8 cellular contexts compared by ENCODE assay signal in genomic region chr14:50762001-50762930, GRCh38.
DNase-seq lines count a peak whose midpoint lies in the region; ATAC-seq and TF ChIP-seq lines count a peak whose summit lies in the region.

No MANE protein-coding gene starts in this region.

- intact Hi-C loops in left colon (cut with DNase I, micrococcal nuclease) = no loop called here

- H3K4me3 ChIP-seq in GM06990 (replicated peaks; ENCODE audit: low read depth, low read length) (no peak overlapping the region), foreskin fibroblast (ENCODE audit: low read depth in 1 of 2, low read length in 2 of 2) (no peak overlapping the region)

- TF ChIP-seq CTCF in GM06990 (IDR thresholded peaks at IDR 0.05; ENCODE audit: insufficient read depth, low read length, poor library complexity, severe bottlenecking) (no peak), foreskin fibroblast (IDR thresholded peaks at IDR 0.05; ENCODE audit: low read depth, low read length) (no peak)

- peak overlapping the region; percentile 74 to 83 (median 77) for H3K27ac Mint-ChIP-seq in IgD-negative memory B cell

- no peaks in the 10 kb centered on the region for H3K27me3 Mint-ChIP-seq in IgD-negative memory B cell

- no peak overlapping the region for H3K4me3 Mint-ChIP-seq in IgD-negative memory B cell

- H3K4me1 Mint-ChIP-seq in IgD-negative memory B cell = peaks cover 0 to 4% (median 0%) of the 10 kb centered on the region in 3 donors

- H3K36me3 Mint-ChIP-seq in IgD-negative memory B cell = peaks cover 3% of the 10 kb centered on the region

- peak; percentile 84 for ATAC-seq in GM21576 (IDR thresholded peaks at IDR 0.05; ENCODE audit: unreplicated experiment)
- ATAC-seq in left colon = no peak

- peak; percentile 49 for DNase-seq in GM06990 (ENCODE audit: extremely low read depth, insufficient read length)
- DNase-seq in foreskin fibroblast = peak; percentile 93 to 95
- no peak for DNase-seq in NCI-H187 treated with DMSO at 0.1 percent for 48 hours (lab: John Stamatoyannopoulos, UW)
- DNase-seq in NOMO-1 treated with DMSO at 0.1 percent for 48 hours (lab: John Stamatoyannopoulos, UW; ENCODE audit: unreplicated experiment) = no peak
- DNase-seq in SIG-M5 treated with dmso at 0.1 percent for 504 hours (lab: John Stamatoyannopoulos, UW; ENCODE audit: unreplicated experiment) = no peak
- no peak for DNase-seq in left colon

- no peaks in the 10 kb centered on the region for H3K27me3 ChIP-seq in GM06990 (replicated peaks; ENCODE audit: control insufficient read depth, insufficient read depth, low read length)

- H3K9me3 Mint-ChIP-seq in IgD-negative memory B cell = no peaks in the 10 kb centered on the region

- H3K36me3 ChIP-seq in GM06990 (ENCODE audit: control insufficient read depth, insufficient read depth, low read length) = peaks cover 33% of the 10 kb centered on the region

Comparison
In these comparisons a context has a peak if more than half of its experiments do, and no peak if none do; other contexts are left out.
1. DNase-seq: peak in GM06990 (single experiment) and foreskin fibroblast (2 of 2); none in NCI-H187 treated with DMSO at 0.1 percent for 48 hours (single experiment), NOMO-1 treated with DMSO at 0.1 percent for 48 hours (single experiment), SIG-M5 treated with dmso at 0.1 percent for 504 hours (single experiment) and left colon (0 of 2).